Comparison of ENCODE assay signal across 17 cellular contexts in the genomic region with DNA sequence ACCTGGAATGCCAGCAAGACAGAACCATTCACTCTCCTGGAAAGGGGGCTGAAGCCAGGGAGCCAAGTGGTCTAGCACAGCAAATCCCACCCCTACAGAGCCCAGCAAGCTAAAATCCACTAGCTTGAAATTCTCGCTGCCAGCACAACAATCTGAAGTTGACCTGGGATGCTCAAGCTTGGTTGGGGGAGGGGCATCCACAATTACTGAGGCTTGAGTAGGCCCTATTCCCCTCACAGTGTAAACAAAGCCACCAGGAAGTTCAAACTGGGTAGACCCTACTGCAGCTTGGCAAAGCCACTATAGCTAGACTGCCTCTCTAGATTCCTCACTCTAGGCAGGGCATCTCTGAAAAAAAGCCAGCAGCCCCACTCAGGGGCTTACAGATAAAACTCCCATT.
"Had no signal": no experiment of that assay in that cellular context is flagged by ENCODE, and none has a peak within 500 bp of the region (broad histone marks: within the 10 kb centered on the region; RNA-seq: fewer than 3 reads in every experiment).

No MANE protein-coding gene starts in this region.

- H3K9me3 ChIP-seq: esophagus squamous epithelium, lower lobe of right lung, sigmoid colon, testis had no signal

- H3K4me1 Mint-ChIP-seq: mesothelial cell of epicardium, nephron had no signal

- H3K36me3 Mint-ChIP-seq: type B pancreatic cell had no signal

- H3K4me3 Mint-ChIP-seq: activated naive CD8-positive, alpha-beta T cell; dendritic cell treated with granulocyte-macrophage colony-stimulating factor and Interleukin-4, amounts not matched to agents 40 ng/mL and 50 ng/mL, for 4 days; mesothelial cell of epicardium; nephron; stimulated activated memory B cell treated with anti-CD40 and anti-IgM and Interleukin-4, amounts not matched to agents 10 μg/mL and 1 μg/mL and 100 μg/mL, for 72 hours; type B pancreatic cell had no signal

- H3K36me3 ChIP-seq: cardiac muscle cell, esophagus squamous epithelium, lower lobe of right lung, sigmoid colon, WERI-Rb-1 had no signal

- H3K9me3 Mint-ChIP-seq: dendritic cell treated with granulocyte-macrophage colony-stimulating factor and Interleukin-4, amounts not matched to agents 40 ng/mL and 50 ng/mL, for 4 days; stimulated activated memory B cell treated with anti-CD40 and anti-IgM and Interleukin-4, amounts not matched to agents 10 μg/mL and 1 μg/mL and 100 μg/mL, for 72 hours; type B pancreatic cell had no signal

- DNase-seq: activated CD4-positive, alpha-beta T cell treated with anti-CD3 and anti-CD28 coated beads, Interleukin-2, amount 50 U/mL, for 48 hours; effector memory CD4-positive, alpha-beta T cell; esophagus squamous epithelium; lower lobe of right lung; nucleus accumbens; sigmoid colon; stimulated activated CD4-positive, alpha-beta T cell treated with anti-CD3 and anti-CD28 coated beads, Interleukin-4, amount 100 ng/mL, for 4 hours; testis; WERI-Rb-1 had no signal

- H3K27me3 Mint-ChIP-seq: activated naive CD8-positive, alpha-beta T cell; dendritic cell treated with granulocyte-macrophage colony-stimulating factor and Interleukin-4, amounts not matched to agents 40 ng/mL and 50 ng/mL, for 4 days; stimulated activated memory B cell treated with anti-CD40 and anti-IgM and Interleukin-4, amounts not matched to agents 10 μg/mL and 1 μg/mL and 100 μg/mL, for 72 hours; type B pancreatic cell had no signal

- H3K27ac Mint-ChIP-seq: activated naive CD8-positive, alpha-beta T cell; dendritic cell treated with granulocyte-macrophage colony-stimulating factor and Interleukin-4, amounts not matched to agents 40 ng/mL and 50 ng/mL, for 4 days; mesothelial cell of epicardium; nephron; stimulated activated memory B cell treated with anti-CD40 and anti-IgM and Interleukin-4, amounts not matched to agents 10 μg/mL and 1 μg/mL and 100 μg/mL, for 72 hours; type B pancreatic cell had no signal

- ATAC-seq: lower lobe of right lung; stimulated activated memory B cell treated with anti-CD40 and anti-IgM and Interleukin-4, amounts not matched to agents 10 μg/mL and 1 μg/mL and 100 μg/mL, for 72 hours had no signal

- H3K4me1 ChIP-seq: sigmoid colon, testis had no signal

- H3K27ac ChIP-seq: cardiac muscle cell, esophagus squamous epithelium, hepatocyte, lower lobe of right lung, sigmoid colon, testis, WERI-Rb-1 had no signal

- H3K4me3 ChIP-seq: cardiac muscle cell, esophagus squamous epithelium, hepatocyte, lower lobe of right lung, sigmoid colon, testis had no signal

- H3K27me3 ChIP-seq: cardiac muscle cell, esophagus squamous epithelium, hepatocyte, sigmoid colon, testis had no signal
